12 cellular contexts compared by ENCODE assay signal in genomic region chr19:29804493-29804892, GRCh38. TPM values are rescaled to one million over a fixed set of nuclear protein-coding genes. Genes with fewer than 3 reads are reported as not detected.
DNase-seq lines count a peak whose midpoint lies in the region; ATAC-seq and TF ChIP-seq lines count a peak whose summit lies in the region.
"Had no signal": no experiment of that assay in that cellular context is flagged by ENCODE, and none has a peak within 500 bp of the region (broad histone marks: within the 10 kb centered on the region; RNA-seq: fewer than 3 reads in every experiment).

No MANE protein-coding gene starts in this region.

- H3K36me3 ChIP-seq in gastrocnemius medialis = no peaks in the 10 kb centered on the region
- H3K36me3 ChIP-seq: heart right ventricle, SJCRH30, tibial nerve had no signal

- DNase-seq in activated naive CD8-positive, alpha-beta T cell treated with anti-CD3 and anti-CD28 coated beads, Interleukin-2, amount 50 U/mL, for 24 hours = no peak
- no peak for DNase-seq in gastrocnemius medialis
- no peak for DNase-seq in mesenteric fat pad (ENCODE audit: low spot score)
- DNase-seq in medulla oblongata (ENCODE audit: extremely low spot score) = no peak
- DNase-seq in DMS79 treated with DMSO at 0.1 percent for 48 hours (lab: John Stamatoyannopoulos, UW) = no peak
- DNase-seq: heart right ventricle, NCI-H1694 treated with DMSO at 0.1 percent for 48 hours, SJCRH30 had no signal

- H3K9me3 Mint-ChIP-seq in activated naive CD8-positive, alpha-beta T cell treated with anti-CD3 and anti-CD28 coated beads, Interleukin-2, amount 50 U/mL, for 24 hours = no peaks in the 10 kb centered on the region

- peaks cover 5% of the 10 kb centered on the region for H3K4me1 Mint-ChIP-seq in activated naive CD8-positive, alpha-beta T cell treated with anti-CD3 and anti-CD28 coated beads, Interleukin-2, amount 50 U/mL, for 24 hours

- H3K27ac Mint-ChIP-seq in activated naive CD8-positive, alpha-beta T cell treated with anti-CD3 and anti-CD28 coated beads, Interleukin-2, amount 50 U/mL, for 24 hours = no peak overlapping the region

- no peaks in the 10 kb centered on the region for H3K27me3 ChIP-seq in gastrocnemius medialis
- H3K27me3 ChIP-seq: heart right ventricle, SJCRH30, tibial nerve had no signal

- in situ Hi-C loops in gastrocnemius medialis (cut with MboI; ENCODE audit: low sequenced_read_pairs in 4 of 4) = no loop called here

- no peaks in the 10 kb centered on the region for H3K4me1 ChIP-seq in gastrocnemius medialis

- no peaks in the 10 kb centered on the region for H3K36me3 Mint-ChIP-seq in activated naive CD8-positive, alpha-beta T cell treated with anti-CD3 and anti-CD28 coated beads, Interleukin-2, amount 50 U/mL, for 24 hours (ENCODE audit: low read depth)

- no peak overlapping the region for H3K27ac ChIP-seq in gastrocnemius medialis
- H3K27ac ChIP-seq: heart right ventricle, SJCRH30, tibial nerve had no signal

- no peak for TF ChIP-seq CTCF in gastrocnemius medialis (IDR thresholded peaks at IDR 0.05 in 4 of 5, conservative IDR thresholded peaks at IDR 0.05 in 1 of 5)

- intact Hi-C loops in gastrocnemius medialis (cut with DNase I; ENCODE audit: low total_unique reads) = no loop called here

- no peaks in the 10 kb centered on the region for H3K9me3 ChIP-seq in gastrocnemius medialis
- H3K9me3 ChIP-seq: heart right ventricle, SJCRH30, tibial nerve had no signal

- no peaks in the 10 kb centered on the region for H3K27me3 Mint-ChIP-seq in activated naive CD8-positive, alpha-beta T cell treated with anti-CD3 and anti-CD28 coated beads, Interleukin-2, amount 50 U/mL, for 24 hours

- H3K4me3 ChIP-seq in gastrocnemius medialis = no peak overlapping the region
- H3K4me3 ChIP-seq: heart right ventricle, SJCRH30, tibial nerve had no signal

- ATAC-seq in GM18870 (IDR thresholded peaks at IDR 0.05; ENCODE audit: unreplicated experiment) = peak; percentile 76
- ATAC-seq in GM19468 (IDR thresholded peaks at IDR 0.05; ENCODE audit: extremely low read depth, unreplicated experiment) = peak; percentile 39
- ATAC-seq in HG03097 (IDR thresholded peaks at IDR 0.05; ENCODE audit: low FRiP score, unreplicated experiment) = peak; percentile 57
- ATAC-seq in activated naive CD8-positive, alpha-beta T cell treated with anti-CD3 and anti-CD28 coated beads, Interleukin-2, amount 50 U/mL, for 24 hours = peak; percentile 63
- ATAC-seq in gastrocnemius medialis = no peak
- ATAC-seq: heart right ventricle had no signal

- H3K4me3 Mint-ChIP-seq in activated naive CD8-positive, alpha-beta T cell treated with anti-CD3 and anti-CD28 coated beads, Interleukin-2, amount 50 U/mL, for 24 hours = no peak overlapping the region

- TF ChIP-seq POLR2A in gastrocnemius medialis (IDR thresholded peaks at IDR 0.05) = no peak

RNA-seq across cellular contexts. Expression of gene CCNE1, which starts 7.3 kb away (rescaled TPM):
- total RNA-seq in gastrocnemius medialis (1 to 10 TPM; 2.9 to 7.3 (median 4.5) TPM), mesenteric fat pad (2.0 TPM)

Comparison
In these comparisons a context has a peak if more than half of its experiments do, and no peak if none do; other contexts are left out.
1. ATAC-seq: peak in GM18870 (single experiment), GM19468 (single experiment), HG03097 (single experiment) and activated naive CD8-positive, alpha-beta T cell treated with anti-CD3 and anti-CD28 coated beads, Interleukin-2, amount 50 U/mL, for 24 hours (single experiment); none in gastrocnemius medialis (0 of 2).